8 cellular contexts compared by ENCODE assay signal in genomic region chr12:42325776-42326465, GRCh38. TPM values are rescaled to one million over a fixed set of nuclear protein-coding genes. Genes with fewer than 3 reads are reported as not detected.
DNase-seq lines count a peak whose midpoint lies in the region; ATAC-seq and TF ChIP-seq lines count a peak whose summit lies in the region.

Gene PPHLN1, plus strand, starts transcription at chr12:42326167. Its CDS starts 9,736 bp downstream, at chr12:42335903.
Gene ZCRB1, minus strand, starts transcription at chr12:42326094. Its CDS starts 1,992 bp downstream, at chr12:42324102.

- H2BK120ac ChIP-seq in trophoblast cell (ENCODE audit: insufficient read depth, low read length, poor library complexity), result peak within 1 kb of the TSS; percentile 9

- H3K79me1 ChIP-seq in trophoblast cell (ENCODE audit: low read length), result peaks cover 4% of the 10 kb centered on the region

- H3K9me3 ChIP-seq in trophoblast cell (ENCODE audit: insufficient read depth, low read depth, low read length) (no peaks in the 10 kb centered on the region), transverse colon (no peaks in the 10 kb centered on the region)

- H3K27me3 ChIP-seq in trophoblast cell (ENCODE audit: insufficient read depth, low read length), result no peaks in the 10 kb centered on the region
- H3K27me3 ChIP-seq in transverse colon, result no peaks in the 10 kb centered on the region

- WGBS in trophoblast cell (ENCODE audit: extremely low coverage, insufficient coverage, insufficient read length), result no CpG with 5 or more reads among the region's 50 CpGs
- WGBS in transverse colon (ENCODE audit: low coverage in 1 of 2), 2 donors, result 0% methylated on average over 1 to 50 of the region's 50 CpGs

- TF ChIP-seq POLR2A in GM10847 (IDR thresholded peaks at IDR 0.05; ENCODE audit: extremely low read depth, insufficient read length), result peak; percentile 75
- TF ChIP-seq POLR2A in transverse colon (IDR thresholded peaks at IDR 0.05), result peak; percentile 78

- TF ChIP-seq CTCF in transverse colon (IDR thresholded peaks at IDR 0.05), result peak in 1 of 5 experiments; percentile 30

- H3K23ac ChIP-seq in trophoblast cell (ENCODE audit: low read length), result no peak within 1 kb of the TSS

- peak within 1 kb of the TSS; percentile 78 for H3K4me2 ChIP-seq in trophoblast cell (ENCODE audit: low read length)

- peaks cover 9% of the 10 kb centered on the region for H3K79me2 ChIP-seq in trophoblast cell (ENCODE audit: control insufficient read depth, insufficient read depth, low read length, poor library complexity)

- H3K14ac ChIP-seq in trophoblast cell (ENCODE audit: low read length), result peak within 1 kb of the TSS; percentile 18

- peaks cover 2 to 4% of the 10 kb centered on the region in 2 experiments for H3K4me1 ChIP-seq in trophoblast cell (ENCODE audit: control insufficient read depth in 1 of 2, insufficient read depth in 2 of 2, low read length in 2 of 2)
- H3K4me1 ChIP-seq in transverse colon, result peaks cover 12 to 23% (median 21%) of the 10 kb centered on the region in 4 donors

- no peaks in the 10 kb centered on the region for H3K36me3 ChIP-seq in trophoblast cell (ENCODE audit: control insufficient read depth in 1 of 2, insufficient read depth in 2 of 2, low read length in 2 of 2)
- H3K36me3 ChIP-seq in transverse colon, result no peaks in the 10 kb centered on the region

- peak within 1 kb of the TSS; percentile 37 for H2BK5ac ChIP-seq in trophoblast cell (ENCODE audit: low read depth, low read length, poor library complexity)

- H3K4ac ChIP-seq in trophoblast cell (ENCODE audit: low read depth, low read length), result peak within 1 kb of the TSS; percentile 85

- peak; percentile 95 for ATAC-seq in HG02588 (IDR thresholded peaks at IDR 0.05; ENCODE audit: unreplicated experiment)

- H4K12ac ChIP-seq in trophoblast cell (ENCODE audit: low read depth, low read length), result peak within 1 kb of the TSS; percentile 25

- H3K4me3 ChIP-seq in trophoblast cell (ENCODE audit: low read depth, low read length), result peak within 1 kb of the TSS; percentile 85
- peak within 1 kb of the TSS; percentile 66 to 82 (median 78) for H3K4me3 ChIP-seq in transverse colon

- peak within 1 kb of the TSS; percentile 60 for H3K18ac ChIP-seq in trophoblast cell (ENCODE audit: low read length)

- no peak within 1 kb of the TSS for H2AK5ac ChIP-seq in trophoblast cell (ENCODE audit: low read length)

- H3K9ac ChIP-seq in trophoblast cell (ENCODE audit: low read length), result peak within 1 kb of the TSS; percentile 79

- peak within 1 kb of the TSS; percentile 48 for H4K8ac ChIP-seq in trophoblast cell (ENCODE audit: low read depth, low read length)

- H3K27ac ChIP-seq in trophoblast cell (ENCODE audit: low read depth, low read length) (peak within 1 kb of the TSS; percentile 59), transverse colon (peak within 1 kb of the TSS; percentile 86 to 93 (median 86))

- DNase-seq in NCI-H1048 (lab: John Stamatoyannopoulos, UW) (peak; percentile 60), SW 1271 (lab: John Stamatoyannopoulos, UW) (peak; percentile 64 to 77), cardiac septum (ENCODE audit: low spot score) (peak; percentile 92), trophoblast cell (peak; percentile 87 to 93), transverse colon (peak; percentile 87)
- DNase-seq in activated naive CD8-positive, alpha-beta T cell treated with anti-CD3 and anti-CD28 coated beads, Interleukin-2, amount 50 U/mL, for 16 hours (ENCODE audit: low read depth, low spot score), result peak; percentile 66

- in situ Hi-C loops in transverse colon (cut with MboI; ENCODE audit: low pct_ligation_motif_present in 1 of 4, low pct_unique_long_range_greater_than_20kb in 1 of 4, low sequenced_read_pairs in 3 of 4), result loop anchor here in 3 of 4 donors (10.0 kb wide), 2 partner anchors 91 to 181 kb away; partner anchors contain the start of genes YAF2 (in 2 of the 3) and GXYLT1 (in 1 of the 3)

- peak within 1 kb of the TSS; percentile 79 for H2AFZ ChIP-seq in trophoblast cell (ENCODE audit: insufficient read depth, low read length, poor library complexity)

- intact Hi-C loops in cardiac septum (cut with DNase I), result loop anchor here (5.0 to 10.0 kb wide), 2 partner anchors 91 to 184 kb away; partner anchors contain the start of genes GXYLT1 and YAF2
- intact Hi-C loops in transverse colon (cut with DNase I; ENCODE audit: low total_unique reads), result no loop called here

- no peak for TF ChIP-seq EP300 in transverse colon (IDR thresholded peaks at IDR 0.05; ENCODE audit: low read depth)

- H4K91ac ChIP-seq in trophoblast cell (ENCODE audit: low read depth, low read length), result peak within 1 kb of the TSS; percentile 42

- no peak within 1 kb of the TSS for H2BK12ac ChIP-seq in trophoblast cell (ENCODE audit: low read length)

RNA-seq across cellular contexts. Expression of gene PPHLN1, which starts in this region (rescaled TPM):
- total RNA-seq in cardiac septum (33.7 TPM), transverse colon (100 to 1,000 TPM in 1 of 4 donors, 10 to 100 TPM in 3; 44.9 to 324 (median 59.6) TPM)
- polyA plus RNA-seq in trophoblast cell (2013), result 38.4 and 42.0 TPM in 2 replicates

RNA-seq across cellular contexts. Expression of gene ZCRB1, which starts in this region (rescaled TPM):
- 57.1 TPM for total RNA-seq in cardiac septum
- polyA plus RNA-seq in trophoblast cell (2013), result 61.9 and 62.5 TPM in 2 replicates
- 10 to 100 TPM in 3 of 4 donors, 1 to 10 TPM in 1; 3.4 to 22.7 (median 15.2) TPM for total RNA-seq in transverse colon

Comparison
In these comparisons a context has a peak if more than half of its experiments do, and no peak if none do; other contexts are left out.
1. Peak in every context shown above with its lines: DNase-seq, ATAC-seq, H3K4me3 ChIP-seq and H3K27ac ChIP-seq.